ENCODE assay signal across 15 cellular contexts in the genomic region with DNA sequence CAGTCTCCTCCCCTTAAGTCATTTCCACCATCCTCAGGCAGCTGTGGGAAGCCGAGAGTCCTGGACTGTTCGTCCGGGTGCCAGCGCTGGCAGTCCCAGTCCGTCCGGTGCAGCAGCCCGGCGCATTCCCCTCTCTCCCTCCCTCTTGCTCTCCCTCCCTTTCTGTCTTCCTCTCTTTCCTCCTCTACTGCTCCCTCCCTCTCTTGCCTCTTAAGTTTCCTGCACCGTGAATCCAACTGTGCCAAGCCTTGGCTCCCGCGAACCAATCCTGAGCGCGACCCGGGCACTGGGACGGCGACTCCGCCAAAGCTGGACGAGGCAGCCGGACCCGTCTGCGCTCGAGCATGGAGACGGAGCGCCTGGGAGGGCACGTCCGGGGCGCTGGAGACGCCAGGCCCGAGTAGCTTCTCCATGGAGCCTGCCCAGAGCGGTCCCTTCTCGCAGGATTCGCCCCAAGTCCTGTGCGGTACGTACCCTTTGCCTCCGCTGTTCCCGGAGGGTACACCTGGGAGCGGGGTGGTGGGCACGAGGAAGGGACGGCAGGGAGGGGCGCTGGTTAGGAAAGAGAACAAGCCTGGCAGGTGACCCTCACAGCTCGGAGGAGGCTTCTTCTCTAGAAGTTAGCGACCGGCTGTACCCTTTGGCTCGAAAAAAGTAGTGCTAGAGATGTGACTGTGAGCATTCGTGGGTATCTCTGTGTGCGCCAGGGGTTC. TPM values are rescaled to one million over a fixed set of nuclear protein-coding genes. Genes with fewer than 3 reads are reported as not detected.
DNase-seq lines count a peak whose midpoint lies in the region; ATAC-seq and TF ChIP-seq lines count a peak whose summit lies in the region.
"Had no signal": no experiment of that assay in that cellular context is flagged by ENCODE, and none has a peak within 500 bp of the region (broad histone marks: within the 10 kb centered on the region; RNA-seq: fewer than 3 reads in every experiment).

No MANE protein-coding gene starts in this region.

- no peak overlapping the region for H3K27ac Mint-ChIP-seq in nephron progenitor cell
- H3K27ac Mint-ChIP-seq: stimulated activated naive CD8-positive, alpha-beta T cell treated with anti-CD3 and anti-CD28 coated beads, Interleukin-15, Interleukin-2, amounts not matched to agents 100 ng/mL and 50 ng/mL, for 24 hours had no signal

- H3K4me1 Mint-ChIP-seq in nephron progenitor cell, result peaks cover 29% of the 10 kb centered on the region

- ATAC-seq in HG03432 (IDR thresholded peaks at IDR 0.05; ENCODE audit: unreplicated experiment), result peak; percentile 5

- peaks cover 0 to 24% (median 7%) of the 10 kb centered on the region in 4 donors for H3K4me1 ChIP-seq in tibial artery
- H3K4me1 ChIP-seq: ascending aorta; BLaER1 treated with 17β-estradiol and CSF1 and Interleukin-3, amounts not matched to agents 10 nM and 100 nM; prostate gland had no signal

- H3K36me3 ChIP-seq in tibial artery, result no peaks in the 10 kb centered on the region
- H3K36me3 ChIP-seq: ascending aorta; BLaER1 treated with 17β-estradiol and CSF1 and Interleukin-3, amounts not matched to agents 10 nM and 100 nM; heart right ventricle; prostate gland had no signal

- no peaks in the 10 kb centered on the region for H3K9me3 Mint-ChIP-seq in nephron progenitor cell
- H3K9me3 Mint-ChIP-seq: stimulated activated naive CD8-positive, alpha-beta T cell treated with anti-CD3 and anti-CD28 coated beads, Interleukin-15, Interleukin-2, amounts not matched to agents 100 ng/mL and 50 ng/mL, for 24 hours had no signal

- intact Hi-C loops in dorsolateral prefrontal cortex (cut with DNase I), result loop anchor here in 1 of 2 donors (2.0 kb wide), 1 partner anchor 290 kb away; no protein-coding TSS in a partner anchor
- intact Hi-C loops in tibial artery (cut with DNase I; ENCODE audit: low total_unique reads), result no loop called here

- no peaks in the 10 kb centered on the region for H3K9me3 ChIP-seq in tibial artery
- H3K9me3 ChIP-seq: ascending aorta, heart right ventricle, prostate gland had no signal

- no peaks in the 10 kb centered on the region for H3K36me3 Mint-ChIP-seq in nephron progenitor cell (ENCODE audit: low read depth)

- peak overlapping the region; percentile 67 for H3K4me3 Mint-ChIP-seq in nephron progenitor cell
- H3K4me3 Mint-ChIP-seq: stimulated activated naive CD8-positive, alpha-beta T cell treated with anti-CD3 and anti-CD28 coated beads, Interleukin-15, Interleukin-2, amounts not matched to agents 100 ng/mL and 50 ng/mL, for 24 hours had no signal

- peaks cover 9 to 98% (median 76%) of the 10 kb centered on the region in 45 donors for H3K27me3 ChIP-seq in dorsolateral prefrontal cortex
- H3K27me3 ChIP-seq in tibial artery, result peaks cover 0 to 72% of the 10 kb centered on the region in 2 donors

- H3K27ac ChIP-seq in dorsolateral prefrontal cortex (peak overlapping the region in 30 of 59 donors; percentile 2 to 73 (median 52)), tibial artery (no peak overlapping the region)
- H3K27ac ChIP-seq: ascending aorta; BLaER1 treated with 17β-estradiol and CSF1 and Interleukin-3, amounts not matched to agents 10 nM and 100 nM; heart right ventricle; prostate gland had no signal

- H3K27me3 Mint-ChIP-seq in nephron progenitor cell (ENCODE audit: low read depth, poor library complexity), result peaks cover 100% of the 10 kb centered on the region

- H3K4me3 ChIP-seq in dorsolateral prefrontal cortex, result peak overlapping the region in 58 of 59 donors; percentile 10 to 65 (median 46)
- no peak overlapping the region for H3K4me3 ChIP-seq in tibial artery
- H3K4me3 ChIP-seq: BLaER1 treated with 17β-estradiol and CSF1 and Interleukin-3, amounts not matched to agents 10 nM and 100 nM; prostate gland had no signal

- DNase-seq in DMS 273 (lab: John Stamatoyannopoulos, UW; ENCODE audit: unreplicated experiment), result peak; percentile 84
- DNase-seq in dorsolateral prefrontal cortex, result no peak
- DNase-seq in nephron progenitor cell, result peak; percentile 33
- no peak for DNase-seq in stimulated activated CD4-positive, alpha-beta T cell treated with anti-CD3 and anti-CD28 coated beads, Interleukin-4, amount 100 ng/mL, for 24 hours
- no peak for DNase-seq in tibial artery
- DNase-seq in dermis blood vessel endothelial cell, result no peak
- no peak for DNase-seq in NOMO-1 (lab: John Stamatoyannopoulos, UW; ENCODE audit: unreplicated experiment in 2 of 2)
- DNase-seq: heart right ventricle; SIG-M5; stimulated activated CD4-positive, alpha-beta T cell treated with anti-CD3 and anti-CD28 coated beads, Interleukin-2, amount 100 ng/mL, for 48 hours had no signal

- no peak for TF ChIP-seq CTCF in dorsolateral prefrontal cortex (IDR thresholded peaks at IDR 0.05 in 54 of 56, conservative IDR thresholded peaks at IDR 0.05 in 2 of 56; ENCODE audit: low read depth in 1 of 56, partially characterized antibody in 56 of 56)
- no peak for TF ChIP-seq CTCF in nephron progenitor cell (IDR thresholded peaks at IDR 0.05)
- no peak for TF ChIP-seq CTCF in tibial artery (IDR thresholded peaks at IDR 0.05)

RNA-seq across cellular contexts. Expression of gene NXPH1, which starts 1.0 kb away (rescaled TPM):
- 10 to 100 TPM in 114 of 120 experiments, 1 to 10 TPM in 6; 6.8 to 51.5 (median 21.6) TPM for total RNA-seq in dorsolateral prefrontal cortex
- not detected in 2 replicates for total RNA-seq in dermis blood vessel endothelial cell
- total RNA-seq: heart right ventricle, prostate gland had no signal

Comparison
In these comparisons a context has a peak if more than half of its experiments do, and no peak if none do; other contexts are left out.
1. DNase-seq: peak in DMS 273 (single experiment) and nephron progenitor cell (single experiment); none in dorsolateral prefrontal cortex (0 of 10), stimulated activated CD4-positive, alpha-beta T cell treated with anti-CD3 and anti-CD28 coated beads, Interleukin-4, amount 100 ng/mL, for 24 hours (single experiment), tibial artery (0 of 2), dermis blood vessel endothelial cell (single experiment) and NOMO-1 (0 of 2).
2. H3K27ac ChIP-seq: peak in dorsolateral prefrontal cortex (30 of 59); none in tibial artery (0 of 2).
3. H3K4me3 ChIP-seq: peak in dorsolateral prefrontal cortex (58 of 59); none in tibial artery (0 of 2).